Comparison of ENCODE assay signal across 2 cellular contexts in genomic region chr2:60522462-60522861, GRCh38.
TF ChIP-seq lines count a peak whose summit lies in the region.

No MANE protein-coding gene starts in this region.

TF ChIP-seq in GM23338, 12 proteins besides CTCF, POLR2A, EP300 and RAD21:
- TF ChIP-seq ZNF331 (CRISPR knock-in tag; IDR thresholded peaks at IDR 0.05; ENCODE audit: low read depth) (no peak), POLR2AphosphoS5 (IDR thresholded peaks at IDR 0.05; ENCODE audit: low read depth) (no peak), JUNB (IDR thresholded peaks at IDR 0.05; ENCODE audit: unreplicated experiment) (no peak), CREB1 (CRISPR knock-in tag; IDR thresholded peaks at IDR 0.05; ENCODE audit: low read depth) (no peak), NANOG (IDR thresholded peaks at IDR 0.05; ENCODE audit: borderline replicate concordance) (no peak), ZNF462 (CRISPR knock-in tag; IDR thresholded peaks at IDR 0.05) (no peak), ZNF114 (CRISPR knock-in tag; IDR thresholded peaks at IDR 0.05) (no peak), EZH2 (IDR thresholded peaks at IDR 0.05; ENCODE audit: low read depth, unreplicated experiment) (no peak), ETS1 (IDR thresholded peaks at IDR 0.05) (no peak), STAT1 (IDR thresholded peaks at IDR 0.05; ENCODE audit: unreplicated experiment) (no peak)

TF ChIP-seq in HepG2, 621 proteins besides CTCF, POLR2A, EP300 and RAD21:
- TF ChIP-seq RFX3 (CRISPR knock-in tag; IDR thresholded peaks at IDR 0.05) (no peak), ZNF781 (CRISPR knock-in tag; IDR thresholded peaks at IDR 0.05; ENCODE audit: borderline replicate concordance, not compliant biosample characterization) (no peak), SIX1 (CRISPR knock-in tag; IDR thresholded peaks at IDR 0.05; ENCODE audit: borderline replicate concordance) (no peak), ZNF263 (CRISPR knock-in tag; IDR thresholded peaks at IDR 0.05) (peak; percentile 52; the same call in 1 of the 2 replicates), ZNF3 (CRISPR knock-in tag; IDR thresholded peaks at IDR 0.05) (no peak)
- TF ChIP-seq, protein P1, sequence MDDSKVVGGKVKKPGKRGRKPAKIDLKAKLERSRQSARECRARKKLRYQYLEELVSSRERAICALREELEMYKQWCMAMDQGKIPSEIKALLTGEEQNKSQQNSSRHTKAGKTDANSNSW (CRISPR knock-in tag; IDR thresholded peaks at IDR 0.05; ENCODE audit: borderline replicate concordance): no peak
